ENCODE assay signal across 9 cellular contexts in genomic region chr3:89114841-89115223, GRCh38. TPM values are rescaled to one million over a fixed set of nuclear protein-coding genes. Genes with fewer than 3 reads are reported as not detected.
A peak's percentile ranks its signal among the peaks of the same experiment; 100 is the strongest.
DNase-seq lines count a peak whose midpoint lies in the region; ATAC-seq lines count a peak whose summit lies in the region.
"Had no signal": no experiment of that assay in that cellular context is flagged by ENCODE, and none has a peak within 500 bp of the region (broad histone marks: within the 10 kb centered on the region; RNA-seq: fewer than 3 reads in every experiment).

No MANE protein-coding gene starts in this region.

- peak; percentile 10 for ATAC-seq in GM21381 (IDR thresholded peaks at IDR 0.05; ENCODE audit: unreplicated experiment)
- ATAC-seq in left cardiac atrium = peak; percentile 24 to 48
- no peak for ATAC-seq in HG02763 (IDR thresholded peaks at IDR 0.05; ENCODE audit: unreplicated experiment)
- no peak for ATAC-seq in GM21786 (IDR thresholded peaks at IDR 0.05; ENCODE audit: unreplicated experiment)

- peak overlapping the region; percentile 66 for H3K4me3 ChIP-seq in skeletal muscle cell (ENCODE audit: low read depth, low read length)

- in situ Hi-C loops in ACHN (cut with HindIII; ENCODE audit: low pct_ligation_motif_present, low pct_unique_long_range_greater_than_20kb, low sequenced_read_pairs) = no loop called here

- DNase-seq in SHP77 treated with DMSO at 0.1 percent for 48 hours (lab: John Stamatoyannopoulos, UW) (peak; percentile 66), left cardiac atrium (no peak), skeletal muscle cell (ENCODE audit: low read depth) (no peak), ACHN (no peak)
- no peak for DNase-seq in stimulated activated CD4-positive, alpha-beta T cell treated with anti-CD3 and anti-CD28 coated beads, Interleukin-15, amount 100 ng/mL, for 24 hours
- DNase-seq: T-helper 9 cell had no signal

- intact Hi-C loops in left cardiac atrium (cut with DNase I) = loop anchor here in 1 of 2 donors (10.0 kb wide), 1 partner anchor 910 kb away; no protein-coding TSS in a partner anchor

RNA-seq across cellular contexts. Expression of gene EPHA3, which starts 7.4 kb away (rescaled TPM):
- 1 to 10 TPM; 5.6 to 8.1 TPM for total RNA-seq in left cardiac atrium

Comparison
In these comparisons a context has a peak if more than half of its experiments do, and no peak if none do; other contexts are left out.
1. ATAC-seq: peak in GM21381 (single experiment) and left cardiac atrium (2 of 2); none in HG02763 (single experiment) and GM21786 (single experiment).